Comparison of ENCODE assay signal across 17 cellular contexts in genomic region chr17:73791644-73792043, GRCh38.
DNase-seq lines count a peak whose midpoint lies in the region; ATAC-seq and TF ChIP-seq lines count a peak whose summit lies in the region.
"Had no signal": no experiment of that assay in that cellular context is flagged by ENCODE, and none has a peak within 500 bp of the region (broad histone marks: within the 10 kb centered on the region; RNA-seq: fewer than 3 reads in every experiment).

No MANE protein-coding gene starts in this region.

- H3K27me3 ChIP-seq in A673 (replicated peaks; ENCODE audit: insufficient read depth, low read depth, low read length, poor library complexity): peaks cover 5% of the 10 kb centered on the region
- H3K27me3 ChIP-seq in CD4-positive, CD25-positive, alpha-beta regulatory T cell (ENCODE audit: control insufficient read depth, insufficient read depth, low read length): peaks cover 8% of the 10 kb centered on the region
- peaks cover 4% of the 10 kb centered on the region for H3K27me3 ChIP-seq in CD8-positive, alpha-beta memory T cell (ENCODE audit: insufficient read depth, low read length, poor library complexity, severe bottlenecking)

- H3K36me3 Mint-ChIP-seq in CD4-positive, CD25-positive, alpha-beta regulatory T cell: no peaks in the 10 kb centered on the region
- H3K36me3 Mint-ChIP-seq in activated T-helper 17 cell treated with anti-CD3 and anti-CD28 coated beads, Interleukin-2, amount 50 U/mL, for 72 hours (ENCODE audit: low read depth): no peaks in the 10 kb centered on the region
- no peaks in the 10 kb centered on the region for H3K36me3 Mint-ChIP-seq in CD8-positive, alpha-beta memory T cell
- H3K36me3 Mint-ChIP-seq: CD4-positive, alpha-beta memory T cell had no signal

- peak overlapping the region in 2 of 3 donors; percentile 58 for H3K27ac Mint-ChIP-seq in CD4-positive, CD25-positive, alpha-beta regulatory T cell
- no peak overlapping the region for H3K27ac Mint-ChIP-seq in activated T-helper 17 cell treated with anti-CD3 and anti-CD28 coated beads, Interleukin-2, amount 50 U/mL, for 72 hours
- H3K27ac Mint-ChIP-seq in CD8-positive, alpha-beta memory T cell: no peak overlapping the region
- H3K27ac Mint-ChIP-seq: CD4-positive, alpha-beta memory T cell; GM23338 had no signal

- H3K4me1 ChIP-seq in A673 (ENCODE audit: insufficient read depth, low read length, poor library complexity, severe bottlenecking): no peaks in the 10 kb centered on the region
- H3K4me1 ChIP-seq in CD4-positive, CD25-positive, alpha-beta regulatory T cell (ENCODE audit: control insufficient read depth, insufficient read depth, low read length, poor library complexity, severe bottlenecking): no peaks in the 10 kb centered on the region
- no peaks in the 10 kb centered on the region for H3K4me1 ChIP-seq in CD8-positive, alpha-beta memory T cell (ENCODE audit: insufficient read depth, low read length)

- H3K27ac ChIP-seq in A673 (ENCODE audit: low read depth, low read length, poor library complexity, severe bottlenecking): no peak overlapping the region
- no peak overlapping the region for H3K27ac ChIP-seq in CD4-positive, CD25-positive, alpha-beta regulatory T cell (ENCODE audit: insufficient read depth, low read length, poor library complexity, severe bottlenecking)
- H3K27ac ChIP-seq in CD8-positive, alpha-beta memory T cell (ENCODE audit: low read depth, low read length): no peak overlapping the region
- H3K27ac ChIP-seq: C4-2B, HL-60 had no signal

- no peaks in the 10 kb centered on the region for H3K36me3 ChIP-seq in A673 (ENCODE audit: insufficient read depth, low read length, poor library complexity, severe bottlenecking)
- H3K36me3 ChIP-seq in CD4-positive, CD25-positive, alpha-beta regulatory T cell (ENCODE audit: control insufficient read depth, insufficient read depth, low read length): no peaks in the 10 kb centered on the region
- no peaks in the 10 kb centered on the region for H3K36me3 ChIP-seq in CD8-positive, alpha-beta memory T cell (ENCODE audit: insufficient read depth, low read length)

- peaks cover 0 to 5% (median under 1%) of the 10 kb centered on the region in 4 donors for H3K4me1 Mint-ChIP-seq in CD4-positive, CD25-positive, alpha-beta regulatory T cell
- H3K4me1 Mint-ChIP-seq in activated T-helper 17 cell treated with anti-CD3 and anti-CD28 coated beads, Interleukin-2, amount 50 U/mL, for 72 hours: no peaks in the 10 kb centered on the region
- H3K4me1 Mint-ChIP-seq in CD8-positive, alpha-beta memory T cell: no peaks in the 10 kb centered on the region

- no peak for TF ChIP-seq CTCF in A673 (conservative IDR thresholded peaks at IDR 0.05; ENCODE audit: low read depth, low read length)

- peaks cover 0 to 1% (median 0%) of the 10 kb centered on the region in 7 donors for H3K9me3 Mint-ChIP-seq in CD4-positive, CD25-positive, alpha-beta regulatory T cell
- H3K9me3 Mint-ChIP-seq in activated T-helper 17 cell treated with anti-CD3 and anti-CD28 coated beads, Interleukin-2, amount 50 U/mL, for 72 hours: no peaks in the 10 kb centered on the region
- H3K9me3 Mint-ChIP-seq in CD8-positive, alpha-beta memory T cell: no peaks in the 10 kb centered on the region
- H3K9me3 Mint-ChIP-seq: CD4-positive, alpha-beta memory T cell had no signal

- H3K27me3 Mint-ChIP-seq in CD4-positive, CD25-positive, alpha-beta regulatory T cell: no peaks in the 10 kb centered on the region
- H3K27me3 Mint-ChIP-seq in activated T-helper 17 cell treated with anti-CD3 and anti-CD28 coated beads, Interleukin-2, amount 50 U/mL, for 72 hours: no peaks in the 10 kb centered on the region
- H3K27me3 Mint-ChIP-seq in CD8-positive, alpha-beta memory T cell: peaks cover 11 to 19% of the 10 kb centered on the region in 2 donors

- DNase-seq in A673 (ENCODE audit: low spot score): peak; percentile 31
- DNase-seq in CD4-positive, CD25-positive, alpha-beta regulatory T cell: no peak
- peak; percentile 49 for DNase-seq in ecto neural progenitor cell (ENCODE audit: low spot score)
- DNase-seq in occipital lobe (lab: John Stamatoyannopoulos, UW): peak; percentile 22
- DNase-seq in DMS 273 (lab: John Stamatoyannopoulos, UW; ENCODE audit: unreplicated experiment): no peak
- DNase-seq in CD8-positive, alpha-beta memory T cell: no peak
- DNase-seq: AML-193; Calu3; CD4-positive, alpha-beta memory T cell; DMS 273 treated with DMSO at 0.1 percent for 48 hours; DMS53; DND-41; HCEC 1CT had no signal

- intact Hi-C loops in A673 (cut with micrococcal nuclease; ENCODE audit: unreplicated experiment): no loop called here

- no peak for ATAC-seq in CD4-positive, CD25-positive, alpha-beta regulatory T cell (ENCODE audit: low read depth in 2 of 2)
- ATAC-seq in activated T-helper 17 cell treated with anti-CD3 and anti-CD28 coated beads, Interleukin-2, amount 50 U/mL, for 72 hours (replicated peaks): no peak
- ATAC-seq: GM23338 had no signal

- H3K4me3 Mint-ChIP-seq in CD4-positive, CD25-positive, alpha-beta regulatory T cell: no peak overlapping the region
- H3K4me3 Mint-ChIP-seq in activated T-helper 17 cell treated with anti-CD3 and anti-CD28 coated beads, Interleukin-2, amount 50 U/mL, for 72 hours: no peak overlapping the region
- H3K4me3 Mint-ChIP-seq in CD8-positive, alpha-beta memory T cell: peak overlapping the region in 1 of 7 donors; percentile 20
- H3K4me3 Mint-ChIP-seq: CD4-positive, alpha-beta memory T cell; GM23338 had no signal

- CTCF ChIA-PET in A673 (lab: Charles Lee): no interaction called here
- CTCF ChIA-PET in CD8-positive, alpha-beta memory T cell (lab: Charles Lee): no interaction called here

- no TSS peak for BruUV-seq in A673 (replicated peaks; lab: Mats Ljungman, UMichigan)

- H3K4me3 ChIP-seq in A673 (ENCODE audit: low read depth, low read length, poor library complexity, severe bottlenecking): no peak overlapping the region
- no peak overlapping the region for H3K4me3 ChIP-seq in CD4-positive, CD25-positive, alpha-beta regulatory T cell (ENCODE audit: low read depth, low read length)
- H3K4me3 ChIP-seq in CD8-positive, alpha-beta memory T cell (ENCODE audit: low read length): no peak overlapping the region
- H3K4me3 ChIP-seq: GM23338 had no signal

- no peaks in the 10 kb centered on the region for H3K9me3 ChIP-seq in A673 (ENCODE audit: low read depth, low read length, poor library complexity, severe bottlenecking)
- H3K9me3 ChIP-seq in CD4-positive, CD25-positive, alpha-beta regulatory T cell (ENCODE audit: control insufficient read depth in 2 of 2, low read length in 2 of 2): no peaks in the 10 kb centered on the region
- no peaks in the 10 kb centered on the region for H3K9me3 ChIP-seq in CD8-positive, alpha-beta memory T cell (ENCODE audit: low read length)

- POLR2A ChIA-PET in A673 (lab: Charles Lee; ENCODE audit: low non-redundant PET): no interaction called here
- POLR2A ChIA-PET in CD8-positive, alpha-beta memory T cell (lab: Charles Lee): no interaction called here

Comparison
In these comparisons a context has a peak if more than half of its experiments do, and no peak if none do; other contexts are left out.
1. DNase-seq: peak in A673 (single experiment), ecto neural progenitor cell (single experiment) and occipital lobe (single experiment); none in CD4-positive, CD25-positive, alpha-beta regulatory T cell (0 of 3), DMS 273 (single experiment) and CD8-positive, alpha-beta memory T cell (0 of 5).
2. H3K27ac Mint-ChIP-seq: peak in CD4-positive, CD25-positive, alpha-beta regulatory T cell (2 of 3); none in activated T-helper 17 cell treated with anti-CD3 and anti-CD28 coated beads, Interleukin-2, amount 50 U/mL, for 72 hours (single experiment) and CD8-positive, alpha-beta memory T cell (0 of 8).